Comparison of ENCODE assay signal across 26 cellular contexts in the genomic region with DNA sequence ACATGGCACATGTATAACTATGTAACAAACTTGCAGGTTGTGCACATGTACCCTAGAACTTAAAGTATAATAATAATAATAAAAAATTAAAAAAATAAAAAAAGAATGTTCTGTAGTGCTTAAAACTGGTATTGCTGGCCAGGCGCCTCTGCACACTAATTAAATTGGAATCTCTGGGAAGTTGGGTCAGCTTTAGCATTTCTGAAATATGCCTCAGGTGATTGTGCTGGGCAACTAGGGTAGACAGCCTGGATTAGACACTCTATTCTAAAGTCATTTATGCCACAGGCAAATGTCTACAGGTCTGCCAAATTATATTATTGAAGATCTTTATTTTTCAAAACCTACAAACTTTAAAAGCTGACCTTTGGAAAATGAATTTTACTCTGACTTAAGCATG. TPM values are rescaled to one million over a fixed set of nuclear protein-coding genes. Genes with fewer than 3 reads are reported as not detected.
DNase-seq lines count a peak whose midpoint lies in the region; ATAC-seq, FAIRE-seq and TF ChIP-seq lines count a peak whose summit lies in the region.
"Had no signal": no experiment of that assay in that cellular context is flagged by ENCODE, and none has a peak within 500 bp of the region (broad histone marks: within the 10 kb centered on the region; RNA-seq: fewer than 3 reads in every experiment).

No MANE protein-coding gene starts in this region.

- no peaks in the 10 kb centered on the region for H3K36me3 ChIP-seq in bronchial epithelial cell (ENCODE audit: control insufficient read depth, insufficient read depth, low read length)
- no peaks in the 10 kb centered on the region for H3K36me3 ChIP-seq in trophoblast cell (ENCODE audit: control insufficient read depth in 1 of 2, insufficient read depth in 2 of 2, low read length in 2 of 2)
- H3K36me3 ChIP-seq: BE2C had no signal

- H4K8ac ChIP-seq in trophoblast cell (ENCODE audit: low read depth, low read length): no peak overlapping the region

- no peak overlapping the region for H3K18ac ChIP-seq in trophoblast cell (ENCODE audit: low read length)

- no peak overlapping the region for H2BK5ac ChIP-seq in trophoblast cell (ENCODE audit: low read depth, low read length, poor library complexity)

- no peak overlapping the region for H2AK5ac ChIP-seq in trophoblast cell (ENCODE audit: low read length)

- FAIRE-seq in bronchial epithelial cell (lab: Jason Lieb, UNC): no peak
- FAIRE-seq: A549, D721Med, GM12878, GM19239, H1 had no signal

- no peak overlapping the region for H2BK12ac ChIP-seq in trophoblast cell (ENCODE audit: low read length)

- no peak overlapping the region for H3K4ac ChIP-seq in trophoblast cell (ENCODE audit: low read depth, low read length)

- H3K4me2 ChIP-seq in trophoblast cell (ENCODE audit: low read length): no peak overlapping the region
- H3K4me2 ChIP-seq: A549 had no signal

- H3K27me3 ChIP-seq in bronchial epithelial cell (ENCODE audit: control insufficient read depth, insufficient read depth, low read length) (no peaks in the 10 kb centered on the region), trophoblast cell (ENCODE audit: insufficient read depth, low read length) (no peaks in the 10 kb centered on the region)
- H3K27me3 ChIP-seq: BE2C; BLaER1 treated with 17β-estradiol and CSF1 and Interleukin-3, amounts not matched to agents 10 nM and 100 nM had no signal

- H3K14ac ChIP-seq in trophoblast cell (ENCODE audit: low read length): no peak overlapping the region

- no peak for TF ChIP-seq CTCF in bronchial epithelial cell (IDR thresholded peaks at IDR 0.05; ENCODE audit: insufficient read depth, low read length, severe bottlenecking)
- no peak for TF ChIP-seq CTCF in foreskin fibroblast (IDR thresholded peaks at IDR 0.05; ENCODE audit: low read depth, low read length)

- no peak overlapping the region for H3K27ac ChIP-seq in trophoblast cell (ENCODE audit: low read depth, low read length)
- H3K27ac ChIP-seq: A549; BLaER1 treated with 17β-estradiol and CSF1 and Interleukin-3, amounts not matched to agents 10 nM and 100 nM; GM23248 had no signal

- peak; percentile 45 for DNase-seq in EL
- DNase-seq in NCI-H226: peak; percentile 24
- DNase-seq in bronchial epithelial cell (ENCODE audit: low read depth): peak; percentile 6
- peak; percentile 71 to 84 for DNase-seq in trophoblast cell
- no peak for DNase-seq in central memory CD4-positive, alpha-beta T cell
- DNase-seq in foreskin fibroblast: no peak
- DNase-seq: 8988T; ACHN; AML-193; BE2C; CD4-positive, alpha-beta T cell; CD8-positive, alpha-beta memory T cell; DMS 273 treated with DMSO at 0.1 percent for 48 hours; DMS79; GDM1; GM23248; H7; HCEC 1CT had no signal

- ATAC-seq in HG03039 (IDR thresholded peaks at IDR 0.05; ENCODE audit: unreplicated experiment) (no peak), HG02588 (IDR thresholded peaks at IDR 0.05; ENCODE audit: unreplicated experiment) (no peak)
- ATAC-seq: A549, GM12878 had no signal

- H3K23ac ChIP-seq in trophoblast cell (ENCODE audit: low read length): no peak overlapping the region

- no peaks in the 10 kb centered on the region for H3K9me3 ChIP-seq in trophoblast cell (ENCODE audit: insufficient read depth, low read depth, low read length)
- H3K9me3 ChIP-seq: A549, BE2C had no signal

- H2BK120ac ChIP-seq in trophoblast cell (ENCODE audit: insufficient read depth, low read length, poor library complexity): no peak overlapping the region

- no peaks in the 10 kb centered on the region for H3K79me1 ChIP-seq in trophoblast cell (ENCODE audit: low read length)

- peaks cover 0 to 8% of the 10 kb centered on the region in 2 experiments for H3K4me1 ChIP-seq in trophoblast cell (ENCODE audit: control insufficient read depth in 1 of 2, insufficient read depth in 2 of 2, low read length in 2 of 2)
- H3K4me1 ChIP-seq: A549, BE2C had no signal

- no peak overlapping the region for H3K9ac ChIP-seq in trophoblast cell (ENCODE audit: low read length)
- H3K9ac ChIP-seq: BLaER1 treated with 17β-estradiol and CSF1 and Interleukin-3, amounts not matched to agents 10 nM and 100 nM; GM23248 had no signal

- no peak overlapping the region for H2AFZ ChIP-seq in trophoblast cell (ENCODE audit: insufficient read depth, low read length, poor library complexity)
- H2AFZ ChIP-seq: GM23248 had no signal

- no peak overlapping the region for H4K12ac ChIP-seq in trophoblast cell (ENCODE audit: low read depth, low read length)

- no peaks in the 10 kb centered on the region for H3K79me2 ChIP-seq in trophoblast cell (ENCODE audit: control insufficient read depth, insufficient read depth, low read length, poor library complexity)

- H3K4me3 ChIP-seq in bronchial epithelial cell (ENCODE audit: low read depth, low read length) (no peak overlapping the region), trophoblast cell (ENCODE audit: low read depth, low read length) (no peak overlapping the region), foreskin fibroblast (ENCODE audit: low read depth in 1 of 2, low read length in 2 of 2) (no peak overlapping the region)
- H3K4me3 ChIP-seq: A549; BLaER1 treated with 17β-estradiol and CSF1 and Interleukin-3, amounts not matched to agents 10 nM and 100 nM; GM12878; GM23248 had no signal

- no peak overlapping the region for H4K91ac ChIP-seq in trophoblast cell (ENCODE audit: low read depth, low read length)

- no CpG with 5 or more reads among the region's 1 CpG for WGBS in trophoblast cell (ENCODE audit: extremely low coverage, insufficient coverage, insufficient read length)

RNA-seq across cellular contexts. Expression of gene PPM1H, which starts 55.3 kb away (rescaled TPM):
- 0.79 and 0.90 TPM in 2 replicates for total RNA-seq in bronchial epithelial cell
- polyA plus RNA-seq in trophoblast cell (2013): 7.7 TPM in 2 replicates
- total RNA-seq: CD4-positive, alpha-beta T cell had no signal
- polyA plus RNA-seq: CD8-positive, alpha-beta memory T cell had no signal

Comparison
In these comparisons a context has a peak if more than half of its experiments do, and no peak if none do; other contexts are left out.
1. DNase-seq: peak in EL (single experiment), NCI-H226 (single experiment), bronchial epithelial cell (single experiment) and trophoblast cell (2 of 2); none in central memory CD4-positive, alpha-beta T cell (single experiment) and foreskin fibroblast (0 of 2).